Comparison of ENCODE assay signal across 8 cellular contexts in genomic region chr16:58500329-58501241, GRCh38. TPM values are rescaled to one million over a fixed set of nuclear protein-coding genes. Genes with fewer than 3 reads are reported as not detected.
DNase-seq lines count a peak whose midpoint lies in the region; ATAC-seq, FAIRE-seq and TF ChIP-seq lines count a peak whose summit lies in the region.

No MANE protein-coding gene starts in this region.

- intact Hi-C loops in kidney (cut with DNase I) = no loop called here

- H3K4me3 ChIP-seq in astrocyte of the cerebellum (ENCODE audit: low read depth, low read length) = peak overlapping the region; percentile 49
- H3K4me3 ChIP-seq in kidney (ENCODE audit: low read length in 2 of 2) = peak overlapping the region in 1 of 2 donors; percentile 44

- TF ChIP-seq POLR2A in GM18505 (IDR thresholded peaks at IDR 0.05; ENCODE audit: borderline replicate concordance, extremely low read depth, insufficient read depth, insufficient read length) = no peak

- peaks cover 0 to 9% of the 10 kb centered on the region in 2 donors for H3K4me1 ChIP-seq in kidney (ENCODE audit: control insufficient read depth in 1 of 2, insufficient read depth in 1 of 2, low read depth in 1 of 2, low read length in 2 of 2)

- H3K9me3 ChIP-seq in kidney (ENCODE audit: control insufficient read depth in 1 of 2, low read length in 2 of 2) = no peaks in the 10 kb centered on the region

- peak; percentile 15 for DNase-seq in stimulated activated CD4-positive, alpha-beta T cell treated with anti-CD3 and anti-CD28 coated beads, Interleukin-2, amount 100 ng/mL, for 4 hours (ENCODE audit: low read depth)
- no peak for DNase-seq in stimulated activated CD4-positive, alpha-beta T cell treated with anti-CD3 and anti-CD28 coated beads, Interleukin-4, amount 100 ng/mL, for 1 hour
- no peak for DNase-seq in astrocyte of the cerebellum (ENCODE audit: low read depth)
- DNase-seq in kidney = peak; percentile 76
- no peak for DNase-seq in D341Med (ENCODE audit: low spot score)
- DNase-seq in NCI-H226 = no peak

- in situ Hi-C loops in astrocyte of the cerebellum (cut with HindIII; ENCODE audit: low sequenced_read_pairs) = no loop called here

- H3K9ac ChIP-seq in kidney (ENCODE audit: low read length in 2 of 2) = peak overlapping the region in 1 of 2 donors; percentile 58

- no peak for ATAC-seq in GM18505 (IDR thresholded peaks at IDR 0.05; ENCODE audit: unreplicated experiment)

- no peak for FAIRE-seq in kidney (lab: Jason Lieb, UNC)

- no peaks in the 10 kb centered on the region for H3K36me3 ChIP-seq in kidney (ENCODE audit: control insufficient read depth in 1 of 2, insufficient read depth in 2 of 2, low read length in 2 of 2)

- H3K27ac ChIP-seq in kidney (ENCODE audit: low read depth in 2 of 2, low read length in 2 of 2) (no peak overlapping the region), temporal lobe (ENCODE audit: low read depth, low read length) (peak overlapping the region; percentile 93)

- TF ChIP-seq CTCF in astrocyte of the cerebellum (IDR thresholded peaks at IDR 0.05; ENCODE audit: low read depth, low read length, missing control alignments) = no peak
- TF ChIP-seq CTCF in kidney (IDR thresholded peaks at IDR 0.05; ENCODE audit: borderline replicate concordance, extremely low read depth, insufficient read depth) = no peak

RNA-seq across cellular contexts. Expression of gene NDRG4, which starts 0.6 kb away (rescaled TPM):
- 5.7 TPM for total RNA-seq in kidney
- polyA plus RNA-seq in kidney (ENCODE audit: insufficient read depth, low read depth, low replicate concordance) = 1.7 TPM
- 221 TPM for total RNA-seq in temporal lobe

RNA-seq across cellular contexts. Expression of gene SETD6, which starts 14.7 kb away (rescaled TPM):
- total RNA-seq in kidney (25.0 TPM), temporal lobe (18.7 TPM)
- polyA plus RNA-seq in kidney (ENCODE audit: insufficient read depth, low read depth, low replicate concordance) = 13.7 TPM

Comparison
In these comparisons a context has a peak if more than half of its experiments do, and no peak if none do; other contexts are left out.
1. DNase-seq: peak in stimulated activated CD4-positive, alpha-beta T cell treated with anti-CD3 and anti-CD28 coated beads, Interleukin-2, amount 100 ng/mL, for 4 hours (single experiment) and kidney (single experiment); none in stimulated activated CD4-positive, alpha-beta T cell treated with anti-CD3 and anti-CD28 coated beads, Interleukin-4, amount 100 ng/mL, for 1 hour (single experiment), astrocyte of the cerebellum (single experiment), D341Med (single experiment) and NCI-H226 (single experiment).
2. RNA of gene NDRG4, which starts 0.6 kb away (total RNA-seq): 221 TPM in temporal lobe (single experiment); 5.7 TPM in kidney (single experiment); every median in the first group is over 10 times any median in the second.